Comparison of ENCODE assay signal across 13 cellular contexts in genomic region chr13:73937420-73937819, GRCh38.
"Had no signal": no experiment of that assay in that cellular context is flagged by ENCODE, and none has a peak within 500 bp of the region (broad histone marks: within the 10 kb centered on the region; RNA-seq: fewer than 3 reads in every experiment).

No MANE protein-coding gene starts in this region.

- H3K27ac ChIP-seq: breast epithelium, dorsolateral prefrontal cortex, esophagus muscularis mucosa, neural progenitor cell, parathyroid adenoma, stomach, thoracic aorta had no signal

- DNase-seq: activated CD4-positive, alpha-beta T cell treated with anti-CD3 and anti-CD28 coated beads, Interleukin-2, amount 10 ng/mL, durations not matched to agents 7 days and 5 days; activated CD4-positive, CD25-positive, alpha-beta regulatory T cell; activated naive CD4-positive, alpha-beta T cell treated with anti-CD3 and anti-CD28 coated beads, Interleukin-2, amount 50 U/mL, for 16 hours; activated T-cell treated with anti-CD3 and anti-CD28 coated beads for 4 hours; dorsolateral prefrontal cortex; stomach; T-helper 2 cell had no signal

- ATAC-seq: left lobe of liver had no signal
